8 cellular contexts compared by ENCODE assay signal in genomic region chr7:33905389-33906032, GRCh38. TPM values are rescaled to one million over a fixed set of nuclear protein-coding genes. Genes with fewer than 3 reads are reported as not detected.
DNase-seq lines count a peak whose midpoint lies in the region; ATAC-seq lines count a peak whose summit lies in the region.

Gene BMPER (plus strand): TSS chr7:33905539. CDS start chr7:33905614, 75 bp downstream.

- ATAC-seq in HG02642 (IDR thresholded peaks at IDR 0.05; ENCODE audit: poor library complexity, unreplicated experiment) (no peak), HG03460 (IDR thresholded peaks at IDR 0.05; ENCODE audit: unreplicated experiment) (no peak), HG03565 (IDR thresholded peaks at IDR 0.05; ENCODE audit: unreplicated experiment) (no peak)

- no peaks in the 10 kb centered on the region for H3K9me3 Mint-ChIP-seq in activated CD4-positive, alpha-beta memory T cell treated with anti-CD3 and anti-CD28 coated beads for 36 hours

- CTCF ChIA-PET in activated CD4-positive, alpha-beta memory T cell treated with anti-CD3 and anti-CD28 coated beads for 36 hours (lab: Charles Lee): interaction anchor here (2.0 kb wide), 1 partner anchor 28 kb away, joined by 8 read pairs; no protein-coding TSS in a partner anchor

- H3K4me3 Mint-ChIP-seq in activated CD4-positive, alpha-beta memory T cell treated with anti-CD3 and anti-CD28 coated beads for 36 hours: peak within 1 kb of the TSS; percentile 65

- intact Hi-C loops in activated CD4-positive, alpha-beta memory T cell treated with anti-CD3 and anti-CD28 coated beads for 36 hours (cut with micrococcal nuclease): no loop called here

- DNase-seq in D341Med (ENCODE audit: low spot score): peak; percentile 78
- no peak for DNase-seq in Jurkat, Clone E6-1 (ENCODE audit: low read depth, low spot score)
- DNase-seq in activated CD4-positive, alpha-beta memory T cell treated with anti-CD3 and anti-CD28 coated beads for 36 hours: peak; percentile 35
- peak; percentile 13 for DNase-seq in germinal center (ENCODE audit: low spot score)
- peak; percentile 36 for DNase-seq in occipital lobe (lab: John Stamatoyannopoulos, UW)

- H3K27ac Mint-ChIP-seq in activated CD4-positive, alpha-beta memory T cell treated with anti-CD3 and anti-CD28 coated beads for 36 hours: no peak within 1 kb of the TSS

- no peaks in the 10 kb centered on the region for H3K36me3 Mint-ChIP-seq in activated CD4-positive, alpha-beta memory T cell treated with anti-CD3 and anti-CD28 coated beads for 36 hours

- POLR2A ChIA-PET in activated CD4-positive, alpha-beta memory T cell treated with anti-CD3 and anti-CD28 coated beads for 36 hours (lab: Charles Lee): no interaction called here

- peak within 1 kb of the TSS; percentile 31 for H3K4me3 ChIP-seq in Jurkat, Clone E6-1 (ENCODE audit: low read length)

- peaks cover 9% of the 10 kb centered on the region for H3K4me1 Mint-ChIP-seq in activated CD4-positive, alpha-beta memory T cell treated with anti-CD3 and anti-CD28 coated beads for 36 hours (ENCODE audit: low read depth)

- peaks cover 53% of the 10 kb centered on the region for H3K27me3 Mint-ChIP-seq in activated CD4-positive, alpha-beta memory T cell treated with anti-CD3 and anti-CD28 coated beads for 36 hours

RNA-seq across cellular contexts. Expression of gene BMPER, which starts in this region (rescaled TPM):
- polyA plus RNA-seq in Jurkat, Clone E6-1 (2012; ENCODE audit: insufficient read depth, insufficient read length): not detected
- not detected for total RNA-seq in activated CD4-positive, alpha-beta memory T cell treated with anti-CD3 and anti-CD28 coated beads for 36 hours
- 4.5 TPM for total RNA-seq in occipital lobe

Comparison
In these comparisons a context has a peak if more than half of its experiments do, and no peak if none do; other contexts are left out.
1. Peak in DNase-seq in activated CD4-positive, alpha-beta memory T cell treated with anti-CD3 and anti-CD28 coated beads for 36 hours; RNA of the gene not detected or under 1 TPM.